25 cellular contexts compared by ENCODE assay signal in the genomic region with DNA sequence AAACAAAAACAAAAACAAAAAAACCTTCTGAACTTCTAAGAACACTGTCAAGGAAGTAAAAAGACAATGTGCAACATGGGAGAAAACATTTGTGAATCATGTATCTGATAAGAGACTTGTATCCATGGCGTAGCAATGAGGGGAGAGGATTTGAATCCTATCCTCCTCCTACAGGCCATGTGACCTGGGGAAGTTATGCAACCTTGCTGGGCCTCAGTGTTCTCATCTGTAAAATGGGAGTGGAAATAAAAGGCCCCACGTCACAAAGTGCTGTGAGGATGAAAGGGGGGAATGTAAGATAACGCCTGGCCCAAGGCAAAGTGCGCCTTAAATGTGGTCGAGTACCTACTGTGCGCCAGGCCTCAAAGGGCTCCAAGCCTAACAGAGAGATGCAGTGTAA.
"Had no signal": no experiment of that assay in that cellular context is flagged by ENCODE, and none has a peak within 500 bp of the region (broad histone marks: within the 10 kb centered on the region; RNA-seq: fewer than 3 reads in every experiment).

No MANE protein-coding gene starts in this region.

- H3K27ac ChIP-seq: body of pancreas, breast epithelium, Peyer's patch, SJSA1 had no signal

- H3K4me1 ChIP-seq: body of pancreas, breast epithelium, Peyer's patch, SJSA1 had no signal

- H3K4me1 Mint-ChIP-seq: activated naive CD4-positive, alpha-beta T cell treated with anti-CD3 and anti-CD28 coated beads, Interleukin-2, amount 50 U/mL, for 24 hours; activated naive CD8-positive, alpha-beta T cell treated with anti-CD3 and anti-CD28 coated beads, Interleukin-2, amount 10 ng/mL, durations not matched to agents 7 days and 5 days had no signal

- FAIRE-seq: astrocyte, TTC549 had no signal

- H3K9me2 ChIP-seq: SK-N-SH had no signal

- H3K9me3 Mint-ChIP-seq: activated CD4-positive, alpha-beta T cell treated with anti-CD3 and anti-CD28 coated beads, Interleukin-2, amount 10 ng/mL, durations not matched to agents 24 days and 14 days; activated CD8-positive, alpha-beta T cell treated with anti-CD3 and anti-CD28 coated beads for 36 hours; activated naive CD4-positive, alpha-beta T cell treated with anti-CD3 and anti-CD28 coated beads, Interleukin-2, amount 50 U/mL, for 24 hours; activated naive CD8-positive, alpha-beta T cell treated with anti-CD3 and anti-CD28 coated beads, Interleukin-2, amount 10 ng/mL, durations not matched to agents 7 days and 5 days; activated T-cell treated with anti-CD3 and anti-CD28 coated beads, Interleukin-2, amount 50 U/mL, for 24 hours; activated T-helper 2 cell treated with anti-CD3 and anti-CD28 coated beads, Interferon-gamma antibody, Interleukin-2, Interleukin-4, amounts not matched to agents 10 μg/mL and 5 μg/mL and 100 μg/mL, durations not matched to agents 14 hours and 24 hours and 36 hours; T-helper 1 cell treated with Interleukin-12 subunit alpha and Interleukin-12 subunit beta and Interleukin-4 antibody, amounts not matched to agents 30 μg/mL and 1 μg/mL, for 36 hours; T-helper 2 cell treated with Interferon-gamma antibody and Interleukin-4, amounts not matched to agents 5 μg/mL and 100 μg/mL, for 36 hours had no signal

- H3K27ac Mint-ChIP-seq: activated CD4-positive, alpha-beta T cell treated with anti-CD3 and anti-CD28 coated beads, Interleukin-2, amount 10 ng/mL, durations not matched to agents 24 days and 14 days; activated CD8-positive, alpha-beta T cell treated with anti-CD3 and anti-CD28 coated beads for 36 hours; activated naive CD4-positive, alpha-beta T cell treated with anti-CD3 and anti-CD28 coated beads, Interleukin-2, amount 50 U/mL, for 24 hours; activated naive CD8-positive, alpha-beta T cell treated with anti-CD3 and anti-CD28 coated beads, Interleukin-2, amount 10 ng/mL, durations not matched to agents 7 days and 5 days; activated T-cell treated with anti-CD3 and anti-CD28 coated beads, Interleukin-2, amount 50 U/mL, for 24 hours; activated T-helper 2 cell treated with anti-CD3 and anti-CD28 coated beads, Interferon-gamma antibody, Interleukin-2, Interleukin-4, amounts not matched to agents 10 μg/mL and 5 μg/mL and 100 μg/mL, durations not matched to agents 14 hours and 24 hours and 36 hours; T-helper 1 cell treated with Interleukin-12 subunit alpha and Interleukin-12 subunit beta and Interleukin-4 antibody, amounts not matched to agents 30 μg/mL and 1 μg/mL, for 36 hours; T-helper 2 cell treated with Interferon-gamma antibody and Interleukin-4, amounts not matched to agents 5 μg/mL and 100 μg/mL, for 36 hours had no signal

- H3K4me2 ChIP-seq: SK-N-SH had no signal

- H3K36me3 ChIP-seq: breast epithelium, Peyer's patch, SJSA1 had no signal

- H3K9ac ChIP-seq: SK-N-SH had no signal

- H3K27me3 ChIP-seq: body of pancreas, Peyer's patch had no signal

- DNase-seq: activated CD4-positive, alpha-beta T cell treated with anti-CD3 and anti-CD28 coated beads, Interleukin-2, amount 10 ng/mL, durations not matched to agents 24 days and 14 days; activated CD4-positive, alpha-beta T cell treated with anti-CD3 and anti-CD28 coated beads, Interleukin-2, amount 50 U/mL, for 4 hours; activated CD8-positive, alpha-beta T cell treated with anti-CD3 and anti-CD28 coated beads for 36 hours; activated gamma-delta T cell; activated naive CD4-positive, alpha-beta T cell treated with Interleukin-2 at 50 U/mL for 16 hours; activated naive CD8-positive, alpha-beta T cell treated with anti-CD3 and anti-CD28 coated beads, Interleukin-2, amount 10 ng/mL, durations not matched to agents 7 days and 5 days; activated T-cell treated with anti-CD3 and anti-CD28 coated beads, Interleukin-2, amount 50 U/mL, for 24 hours; body of pancreas; NCI-H1417 treated with DMSO at 0.1 percent for 48 hours; NCI-H446; NCI-H510A treated with DMSO at 0.1 percent for 48 hours; NCI-H748 treated with DMSO at 0.1 percent for 48 hours; NK-92 treated with Interleukin-12 subunit alpha and Interleukin-12 subunit beta, amount 100 ng/mL, for 24 hours; PC-3; Peyer's patch; SHP77 treated with DMSO at 0.1 percent for 48 hours; SK-N-SH had no signal

- H3K36me3 Mint-ChIP-seq: activated naive CD4-positive, alpha-beta T cell treated with anti-CD3 and anti-CD28 coated beads, Interleukin-2, amount 50 U/mL, for 24 hours; activated naive CD8-positive, alpha-beta T cell treated with anti-CD3 and anti-CD28 coated beads, Interleukin-2, amount 10 ng/mL, durations not matched to agents 7 days and 5 days had no signal

- H3K4me3 Mint-ChIP-seq: activated CD4-positive, alpha-beta T cell treated with anti-CD3 and anti-CD28 coated beads, Interleukin-2, amount 10 ng/mL, durations not matched to agents 24 days and 14 days; activated CD8-positive, alpha-beta T cell treated with anti-CD3 and anti-CD28 coated beads for 36 hours; activated naive CD4-positive, alpha-beta T cell treated with anti-CD3 and anti-CD28 coated beads, Interleukin-2, amount 50 U/mL, for 24 hours; activated naive CD8-positive, alpha-beta T cell treated with anti-CD3 and anti-CD28 coated beads, Interleukin-2, amount 10 ng/mL, durations not matched to agents 7 days and 5 days; activated T-cell treated with anti-CD3 and anti-CD28 coated beads, Interleukin-2, amount 50 U/mL, for 24 hours; T-helper 1 cell treated with Interleukin-12 subunit alpha and Interleukin-12 subunit beta and Interleukin-4 antibody, amounts not matched to agents 30 μg/mL and 1 μg/mL, for 36 hours; T-helper 2 cell treated with Interferon-gamma antibody and Interleukin-4, amounts not matched to agents 5 μg/mL and 100 μg/mL, for 36 hours had no signal

- H3K9me3 ChIP-seq: body of pancreas, breast epithelium, Peyer's patch, SJSA1, SK-N-SH had no signal

- H3K4me3 ChIP-seq: body of pancreas, breast epithelium, Peyer's patch, SJSA1 had no signal
